9 cellular contexts compared by ENCODE assay signal in genomic region chr2:174344716-174345472, GRCh38. TPM values are rescaled to one million over a fixed set of nuclear protein-coding genes. Genes with fewer than 3 reads are reported as not detected.
DNase-seq lines count a peak whose midpoint lies in the region; ATAC-seq and TF ChIP-seq lines count a peak whose summit lies in the region.
"Had no signal": no experiment of that assay in that cellular context is flagged by ENCODE, and none has a peak within 500 bp of the region (broad histone marks: within the 10 kb centered on the region; RNA-seq: fewer than 3 reads in every experiment).

No MANE protein-coding gene starts in this region.

- WGBS in transverse colon (ENCODE audit: low coverage in 1 of 2), 2 donors, result 33 to 36% methylated on average over 13 to 14 of the region's 14 CpGs

- H3K36me3 Mint-ChIP-seq in endothelial cell (ENCODE audit: low read depth, unreplicated experiment), result peaks cover 6% of the 10 kb centered on the region

- in situ Hi-C loops in transverse colon (cut with MboI; ENCODE audit: low pct_ligation_motif_present in 1 of 4, low pct_unique_long_range_greater_than_20kb in 1 of 4, low sequenced_read_pairs in 3 of 4), result loop anchor here (5.0 to 25.0 kb wide), 7 partner anchors 183 to 1333 kb away; no protein-coding TSS in a partner anchor

- no peak overlapping the region for H3K27ac ChIP-seq in right atrium auricular region
- no peak overlapping the region for H3K27ac ChIP-seq in transverse colon

- DNase-seq in right atrium auricular region (ENCODE audit: low spot score) (no peak), left ventricle myocardium superior (no peak), NCI-H524 treated with DMSO at 0.1 percent for 48 hours (lab: John Stamatoyannopoulos, UW) (peak; percentile 8), endothelial cell (ENCODE audit: low spot score) (no peak), transverse colon (no peak), GM19238 (ENCODE audit: insufficient read length, low spot score) (no peak), NOMO-1 treated with dmso at 0.1 percent for 144 hours (lab: John Stamatoyannopoulos, UW; ENCODE audit: unreplicated experiment) (no peak)
- DNase-seq in stimulated activated CD4-positive, alpha-beta T cell treated with anti-CD3 and anti-CD28 coated beads, Interleukin-4, amount 100 ng/mL, for 24 hours, result no peak
- DNase-seq: activated naive CD8-positive, alpha-beta T cell treated with anti-CD3 and anti-CD28 coated beads, Interleukin-2, amount 10 ng/mL, durations not matched to agents 7 days and 5 days had no signal

- TF ChIP-seq CTCF in right atrium auricular region (IDR thresholded peaks at IDR 0.05) (peak; percentile 22 to 30), endothelial cell (IDR thresholded peaks at IDR 0.05; ENCODE audit: unreplicated experiment) (peak; percentile 75), transverse colon (IDR thresholded peaks at IDR 0.05) (peak in 3 of 5 experiments; percentile 13 to 28 (median 23))

- H3K4me3 Mint-ChIP-seq in endothelial cell (ENCODE audit: unreplicated experiment), result no peak overlapping the region
- H3K4me3 Mint-ChIP-seq: activated naive CD8-positive, alpha-beta T cell treated with anti-CD3 and anti-CD28 coated beads, Interleukin-2, amount 10 ng/mL, durations not matched to agents 7 days and 5 days had no signal

- H3K27me3 ChIP-seq in right atrium auricular region (peaks cover 47 to 50% of the 10 kb centered on the region in 2 donors), transverse colon (peaks cover 67% of the 10 kb centered on the region)

- H3K27me3 Mint-ChIP-seq in endothelial cell (ENCODE audit: unreplicated experiment), result peaks cover 33% of the 10 kb centered on the region

- H3K36me3 ChIP-seq in right atrium auricular region, result peaks cover 16% of the 10 kb centered on the region
- peaks cover 0 to 22% (median 6%) of the 10 kb centered on the region in 4 donors for H3K36me3 ChIP-seq in transverse colon

- no peaks in the 10 kb centered on the region for H3K9me3 Mint-ChIP-seq in endothelial cell (ENCODE audit: unreplicated experiment)
- H3K9me3 Mint-ChIP-seq: activated naive CD8-positive, alpha-beta T cell treated with anti-CD3 and anti-CD28 coated beads, Interleukin-2, amount 10 ng/mL, durations not matched to agents 7 days and 5 days had no signal

- intact Hi-C loops in left ventricle myocardium superior (cut with micrococcal nuclease), result no loop called here
- intact Hi-C loops in transverse colon (cut with DNase I; ENCODE audit: low total_unique reads), result loop anchor here (1.0 to 10.0 kb wide), 2 partner anchors 22 to 940 kb away; no protein-coding TSS in a partner anchor

- H3K4me1 Mint-ChIP-seq in endothelial cell (ENCODE audit: unreplicated experiment), result peaks cover 26% of the 10 kb centered on the region

- TF ChIP-seq POLR2A in transverse colon (IDR thresholded peaks at IDR 0.05), result no peak

- H3K4me1 ChIP-seq in right atrium auricular region (peaks cover 3 to 36% of the 10 kb centered on the region in 2 donors), transverse colon (peaks cover 14 to 48% (median 36%) of the 10 kb centered on the region in 4 donors)

- H3K27ac Mint-ChIP-seq in endothelial cell (ENCODE audit: unreplicated experiment), result no peak overlapping the region
- H3K27ac Mint-ChIP-seq: activated naive CD8-positive, alpha-beta T cell treated with anti-CD3 and anti-CD28 coated beads, Interleukin-2, amount 10 ng/mL, durations not matched to agents 7 days and 5 days had no signal

- no peak for TF ChIP-seq EP300 in transverse colon (IDR thresholded peaks at IDR 0.05; ENCODE audit: low read depth)

- no peak for ATAC-seq in left ventricle myocardium superior

- H3K4me3 ChIP-seq in right atrium auricular region, result no peak overlapping the region
- no peak overlapping the region for H3K4me3 ChIP-seq in transverse colon

- H3K9me3 ChIP-seq in right atrium auricular region, result no peaks in the 10 kb centered on the region
- H3K9me3 ChIP-seq in transverse colon, result no peaks in the 10 kb centered on the region

RNA-seq across cellular contexts. Expression of gene SP9, which starts 10.1 kb away (rescaled TPM):
- total RNA-seq in right atrium auricular region (not detected), left ventricle myocardium superior (not detected), endothelial cell (ENCODE audit: unreplicated experiment) (0.31 TPM), transverse colon (not detected)
- total RNA-seq: activated naive CD8-positive, alpha-beta T cell treated with anti-CD3 and anti-CD28 coated beads, Interleukin-2, amount 10 ng/mL, durations not matched to agents 7 days and 5 days had no signal

RNA-seq across cellular contexts. Expression of gene SCRN3, which starts 50.6 kb away (rescaled TPM):
- total RNA-seq in right atrium auricular region (10 to 100 TPM; 11.4 to 23.5 TPM), left ventricle myocardium superior (43.5 TPM), endothelial cell (ENCODE audit: unreplicated experiment) (21.1 TPM), transverse colon (10 to 100 TPM; 24.5 to 32.7 (median 30.2) TPM)

Comparison
In these comparisons a context has a peak if more than half of its experiments do, and no peak if none do; other contexts are left out.
1. CTCF ChIP-seq: peak in every context shown above with its lines; median percentile 75 in endothelial cell; 26 in right atrium auricular region; 23 in transverse colon.